ENCODE assay signal across 15 cellular contexts in the genomic region with DNA sequence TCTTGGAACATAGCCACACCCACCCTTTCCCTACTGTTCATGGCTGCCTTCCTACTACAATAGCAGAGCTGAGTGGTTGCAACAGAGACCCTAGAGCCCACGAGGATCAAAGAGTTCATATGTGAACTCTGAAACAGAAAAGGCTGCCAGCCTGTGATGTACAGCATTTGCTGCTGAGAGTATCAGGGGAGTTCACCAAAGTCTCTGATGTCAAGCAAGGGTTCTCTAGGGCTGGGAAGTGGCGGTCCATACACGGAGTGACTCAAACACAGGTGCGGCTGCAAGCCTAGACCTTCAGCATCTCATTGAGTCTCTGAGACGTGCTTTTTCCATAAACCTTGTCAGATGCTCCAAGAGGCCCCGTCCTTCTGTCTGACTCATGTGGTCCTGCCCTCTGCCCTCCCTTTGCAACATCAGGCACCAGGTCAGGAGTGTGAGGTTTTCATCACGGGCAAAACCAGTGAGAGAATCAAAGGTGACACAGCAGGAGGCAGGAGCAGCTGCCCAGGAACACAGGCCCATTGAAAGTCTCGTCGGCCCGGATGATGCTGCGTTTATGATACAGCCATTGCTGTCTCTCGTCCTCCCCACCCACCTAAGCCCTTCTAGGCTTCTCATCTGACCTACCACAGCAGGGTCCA. TPM values are rescaled to one million over a fixed set of nuclear protein-coding genes. Genes with fewer than 3 reads are reported as not detected.
DNase-seq lines count a peak whose midpoint lies in the region; ATAC-seq, FAIRE-seq and TF ChIP-seq lines count a peak whose summit lies in the region.
"Had no signal": no experiment of that assay in that cellular context is flagged by ENCODE, and none has a peak within 500 bp of the region (broad histone marks: within the 10 kb centered on the region; RNA-seq: fewer than 3 reads in every experiment).

No MANE protein-coding gene starts in this region.

- no peak for FAIRE-seq in pancreas (lab: Jason Lieb, UNC)
- FAIRE-seq: A549, bronchial epithelial cell had no signal

- TF ChIP-seq EP300 in sigmoid colon (IDR thresholded peaks at IDR 0.05), result no peak

- H3K27me3 ChIP-seq in sigmoid colon (no peaks in the 10 kb centered on the region), pancreas (no peaks in the 10 kb centered on the region)
- no peaks in the 10 kb centered on the region for H3K27me3 ChIP-seq in effector memory CD4-positive, alpha-beta T cell (replicated peaks; ENCODE audit: control insufficient read depth, insufficient read depth, low read length, poor library complexity, severe bottlenecking)

- H3K9me3 ChIP-seq in sigmoid colon, result peaks cover 0 to 2% (median 0%) of the 10 kb centered on the region in 4 donors
- H3K9me3 ChIP-seq in effector memory CD4-positive, alpha-beta T cell (ENCODE audit: control insufficient read depth, low read length), result no peaks in the 10 kb centered on the region
- H3K9me3 ChIP-seq in pancreas, result no peaks in the 10 kb centered on the region
- H3K9me3 ChIP-seq: A549 had no signal

- ATAC-seq in activated CD4-positive, CD25-positive, alpha-beta regulatory T cell treated with anti-CD3 and anti-CD28 coated beads, Interleukin-2, amount 50 U/mL, for 24 hours, result peak; percentile 18 to 36
- peak; percentile 9 for ATAC-seq in Right ventricle myocardium superior (ENCODE audit: poor library complexity)
- no peak for ATAC-seq in pancreas
- ATAC-seq in GM21576 (IDR thresholded peaks at IDR 0.05; ENCODE audit: unreplicated experiment), result no peak

- H3K4me3 ChIP-seq in sigmoid colon, result no peak overlapping the region
- no peak overlapping the region for H3K4me3 ChIP-seq in effector memory CD4-positive, alpha-beta T cell (ENCODE audit: insufficient read depth, low read depth, low read length, poor library complexity, severe bottlenecking)
- no peak overlapping the region for H3K4me3 ChIP-seq in pancreas
- H3K4me3 ChIP-seq: A549, skin epidermis had no signal

- no peak for TF ChIP-seq POLR2A in sigmoid colon (IDR thresholded peaks at IDR 0.05)

- peak overlapping the region in 1 of 4 donors; percentile 27 for H3K27ac ChIP-seq in sigmoid colon
- H3K27ac ChIP-seq in effector memory CD4-positive, alpha-beta T cell (ENCODE audit: insufficient read depth, low read length, poor library complexity, severe bottlenecking), result no peak overlapping the region
- no peak overlapping the region for H3K27ac ChIP-seq in pancreas

- TF ChIP-seq CTCF in sigmoid colon (IDR thresholded peaks at IDR 0.05), result no peak
- no peak for TF ChIP-seq CTCF in pancreas (IDR thresholded peaks at IDR 0.05)

- intact Hi-C loops in Right ventricle myocardium superior (cut with DNase I) (no loop called here), sigmoid colon (cut with DNase I) (no loop called here), pancreas (cut with DNase I) (no loop called here)

- H3K4me1 ChIP-seq in sigmoid colon (no peaks in the 10 kb centered on the region), pancreas (peaks cover 0 to 5% (median 0%) of the 10 kb centered on the region in 3 donors)
- no peaks in the 10 kb centered on the region for H3K4me1 ChIP-seq in effector memory CD4-positive, alpha-beta T cell (ENCODE audit: control insufficient read depth, insufficient read depth, low read length, poor library complexity, severe bottlenecking)

- H3K36me3 ChIP-seq in sigmoid colon (no peaks in the 10 kb centered on the region), pancreas (no peaks in the 10 kb centered on the region)
- no peaks in the 10 kb centered on the region for H3K36me3 ChIP-seq in effector memory CD4-positive, alpha-beta T cell (ENCODE audit: control insufficient read depth, insufficient read depth, low read length)

- DNase-seq in activated CD4-positive, CD25-positive, alpha-beta regulatory T cell (lab: John Stamatoyannopoulos, UW), result no peak
- DNase-seq in RKO (ENCODE audit: low spot score) (peak; percentile 70), Right ventricle myocardium superior (peak; percentile 43), sigmoid colon (peak; percentile 57), pancreas (no peak)
- DNase-seq in effector memory CD4-positive, alpha-beta T cell, result no peak
- DNase-seq: DMS79 treated with DMSO at 0.1 percent for 48 hours, naive B cell, NCI-H1092 treated with DMSO at 0.1 percent for 48 hours, NCI-H526 had no signal

- WGBS in sigmoid colon, 2 donors, result 72 to 73% methylated on average over 12 of the region's 12 CpGs
- WGBS in pancreas, 2 donors, result 71 to 76% methylated on average over 12 of the region's 12 CpGs

RNA-seq across cellular contexts. Expression of gene PCSK6, which starts 42.9 kb away (rescaled TPM):
- total RNA-seq in Right ventricle myocardium superior, result 34.7 TPM
- total RNA-seq in sigmoid colon, result 1 to 10 TPM; 2.9 to 8.9 (median 5.2) TPM
- polyA plus RNA-seq in sigmoid colon, result 10 to 100 TPM in 1 of 3 donors, 1 to 10 TPM in 2; 4.2 to 10.3 (median 7.2) TPM
- 1 to 10 TPM; 1.3 to 4.5 (median 3.2) TPM for total RNA-seq in pancreas
- polyA plus RNA-seq in pancreas, result 1 to 10 TPM in 1 of 2 donors, under 1 TPM in 1; 0.87 to 1.8 TPM

Comparison
In these comparisons a context has a peak if more than half of its experiments do, and no peak if none do; other contexts are left out.
1. ATAC-seq: peak in activated CD4-positive, CD25-positive, alpha-beta regulatory T cell treated with anti-CD3 and anti-CD28 coated beads, Interleukin-2, amount 50 U/mL, for 24 hours (2 of 2) and Right ventricle myocardium superior (single experiment); none in pancreas (0 of 4) and GM21576 (single experiment).
2. DNase-seq: peak in RKO (single experiment), Right ventricle myocardium superior (single experiment) and sigmoid colon (single experiment); none in activated CD4-positive, CD25-positive, alpha-beta regulatory T cell (0 of 4), effector memory CD4-positive, alpha-beta T cell (0 of 3) and pancreas (0 of 6).